ENCODE assay signal across 8 cellular contexts in genomic region chr5:159098285-159099048, GRCh38. TPM values are rescaled to one million over a fixed set of nuclear protein-coding genes. Genes with fewer than 3 reads are reported as not detected.
DNase-seq lines count a peak whose midpoint lies in the region; ATAC-seq and TF ChIP-seq lines count a peak whose summit lies in the region.

No MANE protein-coding gene starts in this region.

- peak overlapping the region; percentile 94 for H3K4me3 Mint-ChIP-seq in T-helper 17 cell

- peaks cover 35% of the 10 kb centered on the region for H3K4me1 Mint-ChIP-seq in T-helper 17 cell

- peaks cover 19 to 24% (median 22%) of the 10 kb centered on the region in 3 donors for H3K4me1 ChIP-seq in skeletal muscle tissue (ENCODE audit: control insufficient read depth in 3 of 3, insufficient read depth in 3 of 3, low read length in 3 of 3)

- peak overlapping the region; percentile 88 for H3K27ac ChIP-seq in skeletal muscle tissue (ENCODE audit: low read depth, low read length)

- no peak for ATAC-seq in T-helper 17 cell
- ATAC-seq in GM19035 (IDR thresholded peaks at IDR 0.05; ENCODE audit: unreplicated experiment) = no peak

- H3K36me3 Mint-ChIP-seq in T-helper 17 cell (ENCODE audit: low read depth) = peaks cover 2% of the 10 kb centered on the region

- DNase-seq in GM12865 (ENCODE audit: low read depth) (no peak), T-helper 17 cell (no peak), foreskin fibroblast (peak in 1 of 2 donors; percentile 37), HK-2 (ENCODE audit: unreplicated experiment) (no peak), HuH-7.5 (ENCODE audit: low spot score) (no peak), NCI-H1436 (lab: John Stamatoyannopoulos, UW) (no peak)

- H3K9me3 ChIP-seq in T-helper 17 cell (ENCODE audit: control insufficient read depth, low read length, poor library complexity, severe bottlenecking) (no peaks in the 10 kb centered on the region), skeletal muscle tissue (ENCODE audit: control insufficient read depth in 3 of 3, low read length in 3 of 3) (no peaks in the 10 kb centered on the region)

- H3K9ac ChIP-seq in skeletal muscle tissue (ENCODE audit: low read depth in 1 of 3, low read length in 3 of 3) = peak overlapping the region; percentile 72 to 88 (median 80)

- peaks cover 67% of the 10 kb centered on the region for H3K27me3 Mint-ChIP-seq in T-helper 17 cell

- TF ChIP-seq CTCF in GM12865 (IDR thresholded peaks at IDR 0.05; ENCODE audit: insufficient read depth, low read depth, low read length, missing control alignments) (no peak), foreskin fibroblast (IDR thresholded peaks at IDR 0.05; ENCODE audit: low read depth, low read length) (no peak)

- peaks cover 56 to 65% (median 59%) of the 10 kb centered on the region in 3 donors for H3K27me3 ChIP-seq in skeletal muscle tissue (ENCODE audit: control insufficient read depth in 3 of 3, insufficient read depth in 3 of 3, low read length in 3 of 3)

- H3K4me3 ChIP-seq in GM12865 (ENCODE audit: low read depth, low read length) (peak overlapping the region; percentile 76), foreskin fibroblast (ENCODE audit: low read depth in 1 of 2, low read length in 2 of 2) (peak overlapping the region; percentile 71 to 88), skeletal muscle tissue (ENCODE audit: low read length in 3 of 3) (peak overlapping the region; percentile 77 to 85 (median 77))

- H3K27ac Mint-ChIP-seq in T-helper 17 cell = peak overlapping the region; percentile 89

- H3K36me3 ChIP-seq in skeletal muscle tissue (ENCODE audit: control insufficient read depth in 3 of 3, insufficient read depth in 3 of 3, low read length in 3 of 3) = peaks cover 0 to 4% (median 0%) of the 10 kb centered on the region in 3 donors

RNA-seq across cellular contexts. Expression of gene EBF1, which starts 1.2 kb away (rescaled TPM):
- total RNA-seq in T-helper 17 cell (1 to 10 TPM in 1 of 2 donors, not detected in 1; 2.3 TPM), skeletal muscle tissue (18.8 TPM)
